1 cellular context compared by ENCODE assay signal in genomic region chr3:100057716-100058575, GRCh38.
TF ChIP-seq lines count a peak whose summit lies in the region.

No MANE protein-coding gene starts in this region.

TF ChIP-seq in HepG2, 621 proteins besides CTCF, POLR2A, EP300 and RAD21:
- TF ChIP-seq, protein P1, sequence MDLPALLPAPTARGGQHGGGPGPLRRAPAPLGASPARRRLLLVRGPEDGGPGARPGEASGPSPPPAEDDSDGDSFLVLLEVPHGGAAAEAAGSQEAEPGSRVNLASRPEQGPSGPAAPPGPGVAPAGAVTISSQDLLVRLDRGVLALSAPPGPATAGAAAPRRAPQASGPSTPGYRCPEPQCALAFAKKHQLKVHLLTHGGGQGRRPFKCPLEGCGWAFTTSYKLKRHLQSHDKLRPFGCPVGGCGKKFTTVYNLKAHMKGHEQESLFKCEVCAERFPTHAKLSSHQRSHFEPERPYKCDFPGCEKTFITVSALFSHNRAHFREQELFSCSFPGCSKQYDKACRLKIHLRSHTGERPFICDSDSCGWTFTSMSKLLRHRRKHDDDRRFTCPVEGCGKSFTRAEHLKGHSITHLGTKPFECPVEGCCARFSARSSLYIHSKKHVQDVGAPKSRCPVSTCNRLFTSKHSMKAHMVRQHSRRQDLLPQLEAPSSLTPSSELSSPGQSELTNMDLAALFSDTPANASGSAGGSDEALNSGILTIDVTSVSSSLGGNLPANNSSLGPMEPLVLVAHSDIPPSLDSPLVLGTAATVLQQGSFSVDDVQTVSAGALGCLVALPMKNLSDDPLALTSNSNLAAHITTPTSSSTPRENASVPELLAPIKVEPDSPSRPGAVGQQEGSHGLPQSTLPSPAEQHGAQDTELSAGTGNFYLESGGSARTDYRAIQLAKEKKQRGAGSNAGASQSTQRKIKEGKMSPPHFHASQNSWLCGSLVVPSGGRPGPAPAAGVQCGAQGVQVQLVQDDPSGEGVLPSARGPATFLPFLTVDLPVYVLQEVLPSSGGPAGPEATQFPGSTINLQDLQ (CRISPR knock-in tag; IDR thresholded peaks at IDR 0.05), result no peak
- no peak for TF ChIP-seq ZNF512 (CRISPR knock-in tag; IDR thresholded peaks at IDR 0.05)
- no peak for TF ChIP-seq TEAD3 (CRISPR knock-in tag; optimal IDR thresholded peaks at IDR 0.05; ENCODE audit: borderline replicate concordance)
- no peak for TF ChIP-seq GATA4 (IDR thresholded peaks at IDR 0.05; ENCODE audit: borderline replicate concordance, low read depth)
- TF ChIP-seq NKX3-1 (CRISPR knock-in tag; IDR thresholded peaks at IDR 0.05), result no peak
- TF ChIP-seq KDM4B (CRISPR knock-in tag; IDR thresholded peaks at IDR 0.05), result no peak
- TF ChIP-seq NONO (IDR thresholded peaks at IDR 0.05), result no peak
- no peak for TF ChIP-seq NONO (CRISPR knock-in tag; conservative IDR thresholded peaks at IDR 0.05)
- TF ChIP-seq SIN3B (IDR thresholded peaks at IDR 0.05; ENCODE audit: low read length), result no peak
- TF ChIP-seq ZNF83 (CRISPR knock-in tag; IDR thresholded peaks at IDR 0.05; ENCODE audit: borderline replicate concordance), result no peak
- TF ChIP-seq PPARG (CRISPR knock-in tag; conservative IDR thresholded peaks at IDR 0.05), result peak; percentile 32; the same call in 1 of the 2 replicates
- TF ChIP-seq ZNF101 (CRISPR knock-in tag; IDR thresholded peaks at IDR 0.05; ENCODE audit: borderline replicate concordance, low read depth), result no peak
- TF ChIP-seq MTF1 (CRISPR knock-in tag; IDR thresholded peaks at IDR 0.05), result no peak
- TF ChIP-seq ZNF776 (CRISPR knock-in tag; IDR thresholded peaks at IDR 0.05), result no peak
- no peak for TF ChIP-seq CBFB (CRISPR knock-in tag; IDR thresholded peaks at IDR 0.05)
- TF ChIP-seq, protein P2, sequence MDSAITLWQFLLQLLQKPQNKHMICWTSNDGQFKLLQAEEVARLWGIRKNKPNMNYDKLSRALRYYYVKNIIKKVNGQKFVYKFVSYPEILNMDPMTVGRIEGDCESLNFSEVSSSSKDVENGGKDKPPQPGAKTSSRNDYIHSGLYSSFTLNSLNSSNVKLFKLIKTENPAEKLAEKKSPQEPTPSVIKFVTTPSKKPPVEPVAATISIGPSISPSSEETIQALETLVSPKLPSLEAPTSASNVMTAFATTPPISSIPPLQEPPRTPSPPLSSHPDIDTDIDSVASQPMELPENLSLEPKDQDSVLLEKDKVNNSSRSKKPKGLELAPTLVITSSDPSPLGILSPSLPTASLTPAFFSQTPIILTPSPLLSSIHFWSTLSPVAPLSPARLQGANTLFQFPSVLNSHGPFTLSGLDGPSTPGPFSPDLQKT (CRISPR knock-in tag; IDR thresholded peaks at IDR 0.05; ENCODE audit: borderline replicate concordance), result no peak
- TF ChIP-seq MED1 (CRISPR knock-in tag; IDR thresholded peaks at IDR 0.05), result 0 out of 2 replicates have a peak, but pooled peaks have one; percentile 12
- no peak for TF ChIP-seq PBX3 (CRISPR knock-in tag; IDR thresholded peaks at IDR 0.05; ENCODE audit: borderline replicate concordance)
- TF ChIP-seq ARID5B (CRISPR knock-in tag; IDR thresholded peaks at IDR 0.05), result peak; percentile 31; the same call in 1 of the 2 replicates
- TF ChIP-seq, protein P3, sequence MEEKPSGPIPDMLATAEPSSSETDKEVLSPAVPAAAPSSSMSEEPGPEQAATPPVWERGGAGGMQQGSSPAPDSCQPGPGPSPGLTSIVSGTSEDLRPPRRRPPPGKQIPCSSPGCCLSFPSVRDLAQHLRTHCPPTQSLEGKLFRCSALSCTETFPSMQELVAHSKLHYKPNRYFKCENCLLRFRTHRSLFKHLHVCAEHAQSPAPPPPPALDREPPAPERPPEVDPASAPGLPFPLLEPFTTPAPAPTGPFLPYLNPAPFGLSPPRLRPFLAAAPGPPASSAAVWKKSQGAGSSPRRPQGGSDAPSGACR (CRISPR knock-in tag; IDR thresholded peaks at IDR 0.05), result no peak
- TF ChIP-seq GTF2F1 (IDR thresholded peaks at IDR 0.05; ENCODE audit: low read length), result no peak
- peak; percentile 53 for TF ChIP-seq STAG1 (CRISPR knock-in tag; IDR thresholded peaks at IDR 0.05)
- no peak for TF ChIP-seq ZNF724P (CRISPR knock-in tag; IDR thresholded peaks at IDR 0.05; ENCODE audit: borderline replicate concordance)
- TF ChIP-seq ZNF674 (CRISPR knock-in tag; IDR thresholded peaks at IDR 0.05; ENCODE audit: low read depth), result no peak
- TF ChIP-seq ARNTL (CRISPR knock-in tag; IDR thresholded peaks at IDR 0.05), result no peak
- TF ChIP-seq RXRB (CRISPR knock-in tag; IDR thresholded peaks at IDR 0.05; ENCODE audit: borderline replicate concordance), result peak; percentile 64
- TF ChIP-seq, protein P4, sequence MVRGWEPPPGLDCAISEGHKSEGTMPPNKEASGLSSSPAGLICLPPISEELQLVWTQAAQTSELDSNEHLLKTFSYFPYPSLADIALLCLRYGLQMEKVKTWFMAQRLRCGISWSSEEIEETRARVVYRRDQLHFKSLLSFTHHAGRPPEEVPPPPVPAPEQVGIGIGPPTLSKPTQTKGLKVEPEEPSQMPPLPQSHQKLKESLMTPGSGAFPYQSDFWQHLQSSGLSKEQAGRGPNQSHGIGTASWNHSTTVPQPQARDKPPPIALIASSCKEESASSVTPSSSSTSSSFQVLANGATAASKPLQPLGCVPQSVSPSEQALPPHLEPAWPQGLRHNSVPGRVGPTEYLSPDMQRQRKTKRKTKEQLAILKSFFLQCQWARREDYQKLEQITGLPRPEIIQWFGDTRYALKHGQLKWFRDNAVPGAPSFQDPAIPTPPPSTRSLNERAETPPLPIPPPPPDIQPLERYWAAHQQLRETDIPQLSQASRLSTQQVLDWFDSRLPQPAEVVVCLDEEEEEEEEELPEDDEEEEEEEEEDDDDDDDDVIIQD (CRISPR knock-in tag; IDR thresholded peaks at IDR 0.05; ENCODE audit: low read depth), result peak; percentile 38; the same call in 1 of the 2 replicates
- no peak for TF ChIP-seq RCOR2 (CRISPR knock-in tag; IDR thresholded peaks at IDR 0.05)
- no peak for TF ChIP-seq DR1 (CRISPR knock-in tag; IDR thresholded peaks at IDR 0.05)
- TF ChIP-seq GFI1 (CRISPR knock-in tag; IDR thresholded peaks at IDR 0.05; ENCODE audit: borderline replicate concordance), result no peak
- no peak for TF ChIP-seq SMAD9 (CRISPR knock-in tag; IDR thresholded peaks at IDR 0.05)
- 0 out of 2 replicates have a peak, but pooled peaks have one; percentile 16 for TF ChIP-seq ZMYM4 (CRISPR knock-in tag; IDR thresholded peaks at IDR 0.05)
- no peak for TF ChIP-seq NFE2L1 (CRISPR knock-in tag; IDR thresholded peaks at IDR 0.05; ENCODE audit: borderline replicate concordance)
- no peak for TF ChIP-seq HNF4G (IDR thresholded peaks at IDR 0.05; ENCODE audit: borderline replicate concordance, low read depth, low read length)
- no peak for TF ChIP-seq HNF4G (CRISPR knock-in tag; IDR thresholded peaks at IDR 0.05; ENCODE audit: borderline replicate concordance, low read depth)
- no peak for TF ChIP-seq AGO2 (optimal IDR thresholded peaks at IDR 0.05; ENCODE audit: low read depth, low read length)
- no peak for TF ChIP-seq RARA (CRISPR knock-in tag; IDR thresholded peaks at IDR 0.05)
- TF ChIP-seq ZNF704 (CRISPR knock-in tag; IDR thresholded peaks at IDR 0.05; ENCODE audit: borderline replicate concordance), result no peak
- TF ChIP-seq BCL6 (CRISPR knock-in tag; IDR thresholded peaks at IDR 0.05), result peak; percentile 65; the same call in 1 of the 2 replicates
- TF ChIP-seq ETV6 (CRISPR knock-in tag; conservative IDR thresholded peaks at IDR 0.05), result no peak
